ENCODE assay signal across 27 cellular contexts in the genomic region with DNA sequence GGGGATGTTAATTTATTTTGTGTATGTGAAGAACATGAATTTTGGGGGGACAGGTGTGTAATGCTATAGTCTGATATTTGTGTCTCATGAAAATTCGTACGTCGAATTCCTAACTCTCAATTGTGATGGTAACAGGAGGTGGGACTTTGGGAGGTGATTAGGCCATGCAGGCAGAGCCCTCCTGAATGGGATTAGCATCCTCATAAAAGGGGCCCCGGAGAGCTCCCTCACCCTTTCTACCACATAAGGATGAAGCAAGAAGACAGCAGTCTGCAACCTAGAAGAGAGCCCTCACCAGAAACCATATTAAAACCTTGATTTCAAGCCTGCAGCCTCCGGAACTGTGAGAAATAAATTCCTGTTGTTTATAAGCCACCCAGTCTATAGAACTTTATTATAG.
"Had no signal": no experiment of that assay in that cellular context is flagged by ENCODE, and none has a peak within 500 bp of the region (broad histone marks: within the 10 kb centered on the region; RNA-seq: fewer than 3 reads in every experiment).

No MANE protein-coding gene starts in this region.

- H3K36me3 Mint-ChIP-seq: stimulated activated effector memory CD8-positive, alpha-beta T cell treated with anti-CD3 and anti-CD28 coated beads, Interleukin-12 subunit alpha, Interleukin-12 subunit beta, amount 100 ng/mL, for 72 hours; stimulated activated naive B cell treated with anti-CD40 and anti-IgM and Interleukin-4, amounts not matched to agents 10 μg/mL and 1 μg/mL and 100 μg/mL, for 72 hours had no signal

- H3K27me3 Mint-ChIP-seq: progenitor cell of endocrine pancreas; stimulated activated naive B cell treated with anti-CD40 and anti-IgM and Interleukin-4, amounts not matched to agents 10 μg/mL and 1 μg/mL and 100 μg/mL, for 72 hours; stimulated activated naive CD8-positive, alpha-beta T cell treated with anti-CD3 and anti-CD28 coated beads, Interleukin-15, Interleukin-2, amounts not matched to agents 100 ng/mL and 50 ng/mL, for 24 hours had no signal

- H3K4me1 Mint-ChIP-seq: natural killer cell; stimulated activated effector memory CD8-positive, alpha-beta T cell treated with anti-CD3 and anti-CD28 coated beads, Interleukin-12 subunit alpha, Interleukin-12 subunit beta, amount 100 ng/mL, for 72 hours; stimulated activated naive B cell treated with anti-CD40 and anti-IgM and Interleukin-4, amounts not matched to agents 10 μg/mL and 1 μg/mL and 100 μg/mL, for 72 hours had no signal

- H2AFZ ChIP-seq: parathyroid adenoma had no signal

- H3K4me3 Mint-ChIP-seq: natural killer cell; nephron; stimulated activated effector memory CD8-positive, alpha-beta T cell treated with anti-CD3 and anti-CD28 coated beads, Interleukin-12 subunit alpha, Interleukin-12 subunit beta, amount 100 ng/mL, for 72 hours; stimulated activated naive B cell treated with anti-CD40 and anti-IgM and Interleukin-4, amounts not matched to agents 10 μg/mL and 1 μg/mL and 100 μg/mL, for 72 hours; stimulated activated naive CD8-positive, alpha-beta T cell treated with anti-CD3 and anti-CD28 coated beads, Interleukin-15, Interleukin-2, amounts not matched to agents 100 ng/mL and 50 ng/mL, for 24 hours had no signal

- DNase-seq: natural killer cell; nucleus accumbens; posterior cingulate gyrus; psoas muscle; right cardiac atrium; right lobe of liver; sigmoid colon; small intestine; stimulated activated CD4-positive, alpha-beta T cell treated with anti-CD3 and anti-CD28 coated beads, Interleukin-15, amount 100 ng/mL, for 24 hours; stimulated activated CD4-positive, alpha-beta T cell treated with anti-CD3 and anti-CD28 coated beads, Interleukin-2, amount 100 ng/mL, for 24 hours; stimulated activated CD4-positive, alpha-beta T cell treated with anti-CD3 and anti-CD28 coated beads, Interleukin-2, amount 100 ng/mL, for 48 hours; stimulated activated CD4-positive, alpha-beta T cell treated with anti-CD3 and anti-CD28 coated beads, Interleukin-4, amount 100 ng/mL, for 24 hours; stimulated activated naive B cell treated with anti-CD40 and anti-IgM and Interleukin-4, amounts not matched to agents 10 μg/mL and 1 μg/mL and 100 μg/mL, for 72 hours; stimulated activated naive CD4-positive, alpha-beta T cell treated with Interleukin-2 at 50 U/mL for 16 hours; stomach; thyroid gland; trophoblast cell; upper lobe of left lung had no signal

- H3K36me3 ChIP-seq: neutrophil, right lobe of liver, sigmoid colon, stomach, thoracic aorta, thyroid gland, tibial nerve, upper lobe of left lung, vagina had no signal

- H3K4me3 ChIP-seq: psoas muscle, right lobe of liver, sigmoid colon, stomach, thoracic aorta, thyroid gland, tibial nerve, upper lobe of left lung, vagina had no signal

- H3K27ac Mint-ChIP-seq: natural killer cell; nephron; progenitor cell of endocrine pancreas; stimulated activated effector memory CD8-positive, alpha-beta T cell treated with anti-CD3 and anti-CD28 coated beads, Interleukin-12 subunit alpha, Interleukin-12 subunit beta, amount 100 ng/mL, for 72 hours; stimulated activated naive B cell treated with anti-CD40 and anti-IgM and Interleukin-4, amounts not matched to agents 10 μg/mL and 1 μg/mL and 100 μg/mL, for 72 hours; stimulated activated naive CD8-positive, alpha-beta T cell treated with anti-CD3 and anti-CD28 coated beads, Interleukin-15, Interleukin-2, amounts not matched to agents 100 ng/mL and 50 ng/mL, for 24 hours had no signal

- ATAC-seq: natural killer cell; psoas muscle; right cardiac atrium; right lobe of liver; stimulated activated effector memory CD8-positive, alpha-beta T cell treated with anti-CD3 and anti-CD28 coated beads, Interleukin-12 subunit alpha, Interleukin-12 subunit beta, amount 100 ng/mL, for 72 hours; stimulated activated naive B cell treated with anti-CD40 and anti-IgM and Interleukin-4, amounts not matched to agents 10 μg/mL and 1 μg/mL and 100 μg/mL, for 72 hours had no signal

- H3K27ac ChIP-seq: neutrophil, parathyroid adenoma, psoas muscle, right lobe of liver, sigmoid colon, stomach, thoracic aorta, thyroid gland, tibial nerve, upper lobe of left lung, vagina had no signal

- H3K9me3 ChIP-seq: neutrophil, psoas muscle, right lobe of liver, sigmoid colon, stomach, thoracic aorta, thyroid gland, tibial nerve, upper lobe of left lung, vagina had no signal

- H3K9me3 Mint-ChIP-seq: nephron had no signal

- H3K27me3 ChIP-seq: neutrophil, right lobe of liver, sigmoid colon, stomach, thyroid gland, tibial nerve, upper lobe of left lung, vagina had no signal

- H3K79me2 ChIP-seq: parathyroid adenoma had no signal

- H3K4me1 ChIP-seq: parathyroid adenoma, psoas muscle, right lobe of liver, sigmoid colon, stomach, thyroid gland, tibial nerve, upper lobe of left lung, vagina had no signal
